Comparison of ENCODE assay signal across 8 cellular contexts in the genomic region with DNA sequence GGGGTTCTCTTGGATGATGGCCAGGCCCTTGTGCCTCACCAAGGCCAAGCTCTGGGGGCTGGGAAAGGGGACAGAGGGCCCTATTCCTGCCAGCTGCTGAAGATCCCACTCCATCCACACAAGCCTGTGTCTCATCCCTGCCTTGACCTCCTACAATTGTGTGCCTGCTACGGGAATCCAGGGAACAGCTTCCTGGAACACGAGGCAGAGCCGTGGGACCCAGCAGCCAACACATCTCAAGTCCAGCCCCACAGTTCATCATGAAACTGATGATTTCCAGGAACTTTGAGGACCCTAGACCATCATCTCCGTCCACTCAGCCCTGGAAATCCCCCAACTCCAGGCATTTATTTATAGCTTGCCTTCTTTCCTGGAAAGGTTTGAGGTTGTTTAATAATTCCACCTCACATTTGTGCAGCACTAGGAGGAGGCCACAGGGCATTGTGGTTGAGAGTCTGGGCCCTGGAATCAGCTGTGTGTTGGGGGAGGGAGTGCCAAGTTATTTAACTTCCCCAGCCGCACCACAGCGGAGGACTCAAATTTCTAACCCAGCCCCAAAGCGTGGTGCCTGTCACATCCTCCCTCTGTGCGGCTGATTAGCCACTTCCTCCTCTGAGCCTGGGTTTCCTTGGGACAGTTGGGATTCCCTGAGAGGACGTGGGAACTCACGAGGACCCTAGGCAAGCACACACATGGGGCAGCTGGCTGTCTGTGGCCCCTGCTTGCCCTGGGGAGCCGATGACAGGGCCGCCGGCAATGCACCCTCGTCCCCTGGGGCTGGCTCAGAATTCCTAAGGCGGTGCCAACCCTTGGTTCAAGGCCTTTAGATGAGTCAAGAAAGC. TPM values are rescaled to one million over a fixed set of nuclear protein-coding genes. Genes with fewer than 3 reads are reported as not detected.
DNase-seq lines count a peak whose midpoint lies in the region; ATAC-seq and TF ChIP-seq lines count a peak whose summit lies in the region.

No MANE protein-coding gene starts in this region.

- DNase-seq in GM06990 (ENCODE audit: extremely low read depth, insufficient read length) (peak; percentile 34), KBM-7 (peak; percentile 97), Right ventricle myocardium superior (peak; percentile 79), pons (ENCODE audit: low spot score) (peak; percentile 79)
- peak; percentile 67 for DNase-seq in activated CD8-positive, alpha-beta T cell treated with anti-CD3 and anti-CD28 coated beads, Interleukin-2, amount 10 ng/mL, durations not matched to agents 7 days and 5 days

- no peak overlapping the region for H3K4me3 ChIP-seq in GM06990 (replicated peaks; ENCODE audit: low read depth, low read length)

- ATAC-seq in activated CD8-positive, alpha-beta T cell treated with anti-CD3 and anti-CD28 coated beads, Interleukin-2, amount 10 ng/mL, durations not matched to agents 7 days and 5 days, result peak; percentile 55
- ATAC-seq in Right ventricle myocardium superior (ENCODE audit: poor library complexity), result peak; percentile 84
- no peak for ATAC-seq in GM19455 (IDR thresholded peaks at IDR 0.05; ENCODE audit: unreplicated experiment)
- ATAC-seq in HG02973 (IDR thresholded peaks at IDR 0.05; ENCODE audit: unreplicated experiment), result no peak
- no peak for ATAC-seq in HG02642 (IDR thresholded peaks at IDR 0.05; ENCODE audit: poor library complexity, unreplicated experiment)

- no peaks in the 10 kb centered on the region for H3K9me3 Mint-ChIP-seq in activated CD8-positive, alpha-beta T cell treated with anti-CD3 and anti-CD28 coated beads, Interleukin-2, amount 10 ng/mL, durations not matched to agents 7 days and 5 days (ENCODE audit: insufficient read depth)

- in situ Hi-C loops in KBM-7 (cut with MboI; ENCODE audit: low pct_unique_long_range_greater_than_20kb, low sequenced_read_pairs), result no loop called here

- H3K4me3 Mint-ChIP-seq in activated CD8-positive, alpha-beta T cell treated with anti-CD3 and anti-CD28 coated beads, Interleukin-2, amount 10 ng/mL, durations not matched to agents 7 days and 5 days, result peak overlapping the region; percentile 24

- CTCF ChIA-PET in activated CD8-positive, alpha-beta T cell treated with anti-CD3 and anti-CD28 coated beads, Interleukin-2, amount 10 ng/mL, durations not matched to agents 7 days and 5 days (lab: Charles Lee), result interaction anchor here (1.0 to 3.2 kb wide), 3 partner anchors 10 to 60 kb away, joined by 3 to 21 read pairs (median 4); no protein-coding TSS in a partner anchor

- peak overlapping the region; percentile 41 for H3K27ac Mint-ChIP-seq in activated CD8-positive, alpha-beta T cell treated with anti-CD3 and anti-CD28 coated beads, Interleukin-2, amount 10 ng/mL, durations not matched to agents 7 days and 5 days

- no peaks in the 10 kb centered on the region for H3K36me3 Mint-ChIP-seq in activated CD8-positive, alpha-beta T cell treated with anti-CD3 and anti-CD28 coated beads, Interleukin-2, amount 10 ng/mL, durations not matched to agents 7 days and 5 days (ENCODE audit: low read depth)

- H3K27me3 Mint-ChIP-seq in activated CD8-positive, alpha-beta T cell treated with anti-CD3 and anti-CD28 coated beads, Interleukin-2, amount 10 ng/mL, durations not matched to agents 7 days and 5 days (ENCODE audit: low read depth), result peaks cover 4% of the 10 kb centered on the region

- intact Hi-C loops in Right ventricle myocardium superior (cut with DNase I), result loop anchor here (10.0 kb wide), 2 partner anchors 47 to 137 kb away; no protein-coding TSS in a partner anchor

- H3K36me3 ChIP-seq in GM06990 (ENCODE audit: control insufficient read depth, insufficient read depth, low read length), result no peaks in the 10 kb centered on the region

- POLR2A ChIA-PET in activated CD8-positive, alpha-beta T cell treated with anti-CD3 and anti-CD28 coated beads, Interleukin-2, amount 10 ng/mL, durations not matched to agents 7 days and 5 days (lab: Charles Lee), result interaction anchor here (0.7 kb wide), 1 partner anchor 667 kb away, joined by 3 read pairs; no protein-coding TSS in a partner anchor

- 0 out of 2 replicates have a peak, but pooled peaks cover under 1% of the 10 kb centered on the region for H3K27me3 ChIP-seq in GM06990 (replicated peaks; ENCODE audit: control insufficient read depth, insufficient read depth, low read length)

- no peak for TF ChIP-seq CTCF in GM06990 (IDR thresholded peaks at IDR 0.05; ENCODE audit: insufficient read depth, low read length, poor library complexity, severe bottlenecking)

- peaks cover 34% of the 10 kb centered on the region for H3K4me1 Mint-ChIP-seq in activated CD8-positive, alpha-beta T cell treated with anti-CD3 and anti-CD28 coated beads, Interleukin-2, amount 10 ng/mL, durations not matched to agents 7 days and 5 days (ENCODE audit: low read depth)

RNA-seq across cellular contexts. Expression of gene GGTA1, which starts 58.2 kb away (rescaled TPM):
- total RNA-seq in activated CD8-positive, alpha-beta T cell treated with anti-CD3 and anti-CD28 coated beads, Interleukin-2, amount 10 ng/mL, durations not matched to agents 7 days and 5 days, result not detected
- total RNA-seq in Right ventricle myocardium superior, result 31.3 TPM

Comparison
In these comparisons a context has a peak if more than half of its experiments do, and no peak if none do; other contexts are left out.
1. DNase-seq: peak in every context shown above with its lines; median percentile 97 in KBM-7; 79 in Right ventricle myocardium superior; 79 in pons; 67 in activated CD8-positive, alpha-beta T cell treated with anti-CD3 and anti-CD28 coated beads, Interleukin-2, amount 10 ng/mL, durations not matched to agents 7 days and 5 days; 34 in GM06990.
2. ATAC-seq: peak in activated CD8-positive, alpha-beta T cell treated with anti-CD3 and anti-CD28 coated beads, Interleukin-2, amount 10 ng/mL, durations not matched to agents 7 days and 5 days (single experiment) and Right ventricle myocardium superior (single experiment); none in GM19455 (single experiment), HG02973 (single experiment) and HG02642 (single experiment).
3. RNA of gene GGTA1, which starts 58.2 kb away (total RNA-seq): 31.3 TPM in Right ventricle myocardium superior (single experiment); not detected in activated CD8-positive, alpha-beta T cell treated with anti-CD3 and anti-CD28 coated beads, Interleukin-2, amount 10 ng/mL, durations not matched to agents 7 days and 5 days; every median in the first group is over 10 times any median in the second.